ENCODE assay signal across 1 cellular context in genomic region chr1:40633563-40634376, GRCh38.
TF ChIP-seq lines count a peak whose summit lies in the region.

No MANE protein-coding gene starts in this region.

TF ChIP-seq in K562, 482 proteins besides CTCF, POLR2A, EP300 and RAD21 (continued from another document and continues in another):
- TF ChIP-seq ZNF280B (CRISPR knock-in tag; IDR thresholded peaks at IDR 0.05) (no peak), ZNF253 (CRISPR knock-in tag; conservative IDR thresholded peaks at IDR 0.05) (no peak), ZNF134 (CRISPR knock-in tag; conservative IDR thresholded peaks at IDR 0.05) (no peak), ZNF146 (CRISPR knock-in tag; IDR thresholded peaks at IDR 0.05; ENCODE audit: unreplicated experiment) (no peak), SIRT6 (IDR thresholded peaks at IDR 0.05; ENCODE audit: low read depth, low read length) (no peak), PCBP1 (IDR thresholded peaks at IDR 0.05; ENCODE audit: low read depth, low read length, poor library complexity, severe bottlenecking) (no peak), ZNF282 (CRISPR knock-in tag; IDR thresholded peaks at IDR 0.05) (no peak), HINFP (tag; conservative IDR thresholded peaks at IDR 0.05; ENCODE audit: low read depth) (no peak), TOE1 (IDR thresholded peaks at IDR 0.05; ENCODE audit: borderline replicate concordance) (no peak), TOE1 (CRISPR knock-in tag; IDR thresholded peaks at IDR 0.05; ENCODE audit: borderline replicate concordance, low read depth) (no peak), MLLT1 (IDR thresholded peaks at IDR 0.05) (no peak), SUPT5H (IDR thresholded peaks at IDR 0.05) (no peak), CTCFL (IDR thresholded peaks at IDR 0.05; ENCODE audit: borderline replicate concordance, insufficient read depth, low read depth, low read length, poor library complexity, severe bottlenecking) (no peak), ZNF639 (CRISPR knock-in tag; conservative IDR thresholded peaks at IDR 0.05 in 1 of 2, IDR thresholded peaks at IDR 0.05 in 1 of 2) (0 out of 4 replicates have a peak, but pooled peaks of 1 of the 2 experiments have one; percentile 44), SIN3A (IDR thresholded peaks at IDR 0.05; ENCODE audit: borderline replicate concordance in 2 of 2, control insufficient read depth in 1 of 2, low read depth in 2 of 2, low read length in 2 of 2) (no peak), ZSCAN29 (IDR thresholded peaks at IDR 0.05) (no peak), E2F3 (CRISPR knock-in tag; IDR thresholded peaks at IDR 0.05) (no peak), ZNF778 (CRISPR knock-in tag; IDR thresholded peaks at IDR 0.05) (no peak), ZNF311 (CRISPR knock-in tag; IDR thresholded peaks at IDR 0.05) (no peak), ATF7 (IDR thresholded peaks at IDR 0.05) (peak; percentile 76), ZNF830 (CRISPR knock-in tag; IDR thresholded peaks at IDR 0.05) (no peak), SRSF3 (IDR thresholded peaks at IDR 0.05; ENCODE audit: insufficient read depth, low read length) (no peak), MEIS2 (IDR thresholded peaks at IDR 0.05; ENCODE audit: partially characterized antibody) (peak; percentile 73), RHOXF2B (CRISPR knock-in tag; conservative IDR thresholded peaks at IDR 0.05) (no peak), FIP1L1 (IDR thresholded peaks at IDR 0.05; ENCODE audit: low read depth, low read length, poor library complexity, severe bottlenecking) (no peak), RAD51 (IDR thresholded peaks at IDR 0.05; ENCODE audit: borderline replicate concordance, low read depth) (no peak), ZNF592 (IDR thresholded peaks at IDR 0.05) (no peak), USF1 (CRISPR knock-in tag; IDR thresholded peaks at IDR 0.05) (no peak), ZNF277 (CRISPR knock-in tag; IDR thresholded peaks at IDR 0.05; ENCODE audit: borderline replicate concordance) (no peak), NR2C2 (CRISPR knock-in tag; IDR thresholded peaks at IDR 0.05) (no peak), NR2C2 (tag; IDR thresholded peaks at IDR 0.05) (no peak), ZBTB12 (CRISPR knock-in tag; IDR thresholded peaks at IDR 0.05) (no peak), COPS2 (conservative IDR thresholded peaks at IDR 0.05) (no peak), ARID3A (IDR thresholded peaks at IDR 0.05; ENCODE audit: borderline replicate concordance, low read depth, low read length) (peak; percentile 84), TBP (optimal IDR thresholded peaks at IDR 0.05; ENCODE audit: low read depth, low read length) (no peak), MEF2D (tag; conservative IDR thresholded peaks at IDR 0.05; ENCODE audit: low read depth) (0 out of 2 replicates have a peak, but pooled peaks have one; percentile 22), ZNF431 (CRISPR knock-in tag; IDR thresholded peaks at IDR 0.05) (no peak), HLTF (IDR thresholded peaks at IDR 0.05) (no peak), ZNF589 (CRISPR knock-in tag; IDR thresholded peaks at IDR 0.05; ENCODE audit: low read depth) (no peak), TSC22D4 (tag; IDR thresholded peaks at IDR 0.05) (no peak)
